20 cellular contexts compared by ENCODE assay signal in the genomic region with DNA sequence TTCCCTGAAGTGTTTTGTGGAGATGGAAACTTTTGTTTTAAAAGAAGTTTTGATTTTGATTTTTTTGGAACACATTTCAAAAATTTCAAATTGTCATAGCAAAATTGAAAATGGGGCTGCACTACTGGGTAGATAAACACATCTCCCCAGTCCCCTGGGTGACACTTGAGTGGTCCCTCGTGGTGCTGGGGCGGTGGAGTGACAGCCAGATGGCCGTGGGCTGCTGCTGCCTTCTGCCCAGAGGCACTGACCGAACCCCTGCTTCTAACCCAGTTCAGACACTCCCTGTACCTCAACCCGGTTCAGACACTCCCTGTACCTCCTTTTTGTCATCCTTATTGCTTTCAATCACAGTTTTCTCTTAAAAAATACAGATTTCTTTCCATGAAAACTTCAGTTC.
DNase-seq lines count a peak whose midpoint lies in the region; ATAC-seq and TF ChIP-seq lines count a peak whose summit lies in the region.
"Had no signal": no experiment of that assay in that cellular context is flagged by ENCODE, and none has a peak within 500 bp of the region (broad histone marks: within the 10 kb centered on the region; RNA-seq: fewer than 3 reads in every experiment).

No MANE protein-coding gene starts in this region.

- H4K20me1 ChIP-seq in SK-N-SH (ENCODE audit: insufficient read depth) (no peaks in the 10 kb centered on the region), osteoblast (ENCODE audit: insufficient read depth, low read length) (no peaks in the 10 kb centered on the region)

- H2BK12ac ChIP-seq in trophoblast cell (ENCODE audit: low read length), result no peak overlapping the region

- H3K4me3 Mint-ChIP-seq in stimulated activated memory B cell treated with anti-CD40 and anti-IgM and Interleukin-4, amounts not matched to agents 10 μg/mL and 1 μg/mL and 100 μg/mL, for 72 hours, result no peak overlapping the region
- H3K4me3 Mint-ChIP-seq: activated CD8-positive, alpha-beta memory T cell treated with anti-CD3 and anti-CD28 coated beads, Interleukin-2, amount 10 ng/mL, durations not matched to agents 7 days and 5 days; CD4-positive, alpha-beta memory T cell had no signal

- H2AFZ ChIP-seq in ACC112 (ENCODE audit: low read length, unreplicated experiment) (no peak overlapping the region), SK-N-SH (ENCODE audit: low read depth) (no peak overlapping the region), osteoblast (ENCODE audit: low read length) (no peak overlapping the region), trophoblast cell (ENCODE audit: insufficient read depth, low read length, poor library complexity) (no peak overlapping the region)

- no peaks in the 10 kb centered on the region for H3K9me3 Mint-ChIP-seq in stimulated activated memory B cell treated with anti-CD40 and anti-IgM and Interleukin-4, amounts not matched to agents 10 μg/mL and 1 μg/mL and 100 μg/mL, for 72 hours
- H3K9me3 Mint-ChIP-seq: CD4-positive, alpha-beta memory T cell had no signal

- H3K4me1 ChIP-seq in ACC112 (ENCODE audit: control insufficient read depth, insufficient read depth, low read length, unreplicated experiment) (peaks cover 13% of the 10 kb centered on the region), SK-N-SH (ENCODE audit: control insufficient read depth in 1 of 2, insufficient read depth in 2 of 2, low read depth in 1 of 2, low read length in 1 of 2) (peaks cover 13 to 19% of the 10 kb centered on the region in 2 experiments; a peak in 3 of 4 replicates), osteoblast (ENCODE audit: insufficient read depth, low read length) (peaks cover 21% of the 10 kb centered on the region), trophoblast cell (ENCODE audit: control insufficient read depth in 1 of 2, insufficient read depth in 2 of 2, low read length in 2 of 2) (no peaks in the 10 kb centered on the region)
- H3K4me1 ChIP-seq: foreskin keratinocyte had no signal

- H3K79me2 ChIP-seq in ACC112 (ENCODE audit: control insufficient read depth, insufficient read depth, low read length, unreplicated experiment) (no peaks in the 10 kb centered on the region), SK-N-SH (ENCODE audit: insufficient read depth) (peaks cover 15% of the 10 kb centered on the region; the same call in 1 of the 2 replicates), osteoblast (ENCODE audit: insufficient read depth, low read length) (peaks cover 13% of the 10 kb centered on the region), trophoblast cell (ENCODE audit: control insufficient read depth, insufficient read depth, low read length, poor library complexity) (no peaks in the 10 kb centered on the region)

- H3K27me3 Mint-ChIP-seq in stimulated activated memory B cell treated with anti-CD40 and anti-IgM and Interleukin-4, amounts not matched to agents 10 μg/mL and 1 μg/mL and 100 μg/mL, for 72 hours, result no peaks in the 10 kb centered on the region
- H3K27me3 Mint-ChIP-seq: activated CD8-positive, alpha-beta memory T cell treated with anti-CD3 and anti-CD28 coated beads, Interleukin-2, amount 10 ng/mL, durations not matched to agents 7 days and 5 days; CD4-positive, alpha-beta memory T cell had no signal

- no peak for ATAC-seq in HG02852 (IDR thresholded peaks at IDR 0.05; ENCODE audit: unreplicated experiment)
- no peak for ATAC-seq in stimulated activated memory B cell treated with anti-CD40 and anti-IgM and Interleukin-4, amounts not matched to agents 10 μg/mL and 1 μg/mL and 100 μg/mL, for 72 hours
- ATAC-seq: activated CD8-positive, alpha-beta memory T cell treated with anti-CD3 and anti-CD28 coated beads, Interleukin-2, amount 10 ng/mL, durations not matched to agents 7 days and 5 days; foreskin keratinocyte; K562; Right ventricle myocardium inferior had no signal

- no peak overlapping the region for H3K23ac ChIP-seq in trophoblast cell (ENCODE audit: low read length)

- no peak for TF ChIP-seq CTCF in SK-N-SH (IDR thresholded peaks at IDR 0.05)
- no peak for TF ChIP-seq CTCF in dorsolateral prefrontal cortex (IDR thresholded peaks at IDR 0.05 in 54 of 56, conservative IDR thresholded peaks at IDR 0.05 in 2 of 56; ENCODE audit: low read depth in 1 of 56, partially characterized antibody in 56 of 56)
- TF ChIP-seq CTCF in osteoblast (IDR thresholded peaks at IDR 0.05; ENCODE audit: extremely low read depth, low read depth, low read length), result no peak

- peak overlapping the region; percentile 68 for H3K4me2 ChIP-seq in SK-N-SH
- H3K4me2 ChIP-seq in osteoblast (ENCODE audit: insufficient read depth, low read length), result peak overlapping the region; percentile 58
- no peak overlapping the region for H3K4me2 ChIP-seq in trophoblast cell (ENCODE audit: low read length)

- no peak for TF ChIP-seq RAD21 in SK-N-SH (IDR thresholded peaks at IDR 0.05; ENCODE audit: low read length)

- no peak overlapping the region for H4K91ac ChIP-seq in trophoblast cell (ENCODE audit: low read depth, low read length)

- H3K4me3 ChIP-seq in ACC112 (ENCODE audit: low read depth, low read length), result no peak overlapping the region
- no peak overlapping the region for H3K4me3 ChIP-seq in SK-N-SH (ENCODE audit: low read depth in 2 of 2, low read length in 1 of 2)
- peak overlapping the region in 4 of 59 donors; percentile 1 to 34 (median 18) for H3K4me3 ChIP-seq in dorsolateral prefrontal cortex
- H3K4me3 ChIP-seq in osteoblast (ENCODE audit: insufficient read depth, low read length), result no peak overlapping the region
- no peak overlapping the region for H3K4me3 ChIP-seq in trophoblast cell (ENCODE audit: low read depth, low read length)
- H3K4me3 ChIP-seq: K562 had no signal

- H3K18ac ChIP-seq in trophoblast cell (ENCODE audit: low read length), result no peak overlapping the region

- H4K12ac ChIP-seq in trophoblast cell (ENCODE audit: low read depth, low read length), result no peak overlapping the region

- no peak overlapping the region for H3K27ac Mint-ChIP-seq in stimulated activated memory B cell treated with anti-CD40 and anti-IgM and Interleukin-4, amounts not matched to agents 10 μg/mL and 1 μg/mL and 100 μg/mL, for 72 hours
- H3K27ac Mint-ChIP-seq: activated CD8-positive, alpha-beta memory T cell treated with anti-CD3 and anti-CD28 coated beads, Interleukin-2, amount 10 ng/mL, durations not matched to agents 7 days and 5 days had no signal

- no peak overlapping the region for H3K14ac ChIP-seq in trophoblast cell (ENCODE audit: low read length)

- H3K9ac ChIP-seq in SK-N-SH (peak overlapping the region; percentile 55; the same call in 1 of the 2 replicates), trophoblast cell (ENCODE audit: low read length) (no peak overlapping the region)

- H3K36me3 ChIP-seq in ACC112 (ENCODE audit: insufficient read depth, low read length) (peaks cover 40% of the 10 kb centered on the region), SK-N-SH (replicated peaks in 1 of 2; ENCODE audit: control insufficient read depth in 1 of 2, insufficient read depth in 2 of 2, low read length in 1 of 2) (peaks cover 48 to 55% of the 10 kb centered on the region in 2 experiments), osteoblast (ENCODE audit: insufficient read depth, low read length) (peaks cover 53% of the 10 kb centered on the region), trophoblast cell (ENCODE audit: control insufficient read depth in 1 of 2, insufficient read depth in 2 of 2, low read length in 2 of 2) (peaks cover 18 to 29% of the 10 kb centered on the region in 2 experiments)

- WGBS in SK-N-SH (ENCODE audit: low lambda C conversion rate), result 76% methylated on average over 5 of the region's 5 CpGs
- WGBS in trophoblast cell (ENCODE audit: extremely low coverage, insufficient coverage, insufficient read length), result no CpG with 5 or more reads among the region's 5 CpGs

- H2AK5ac ChIP-seq in trophoblast cell (ENCODE audit: low read length), result no peak overlapping the region

- no peak for TF ChIP-seq EP300 in SK-N-SH (IDR thresholded peaks at IDR 0.05; ENCODE audit: borderline replicate concordance in 1 of 2, low read depth in 1 of 2, low read length in 1 of 2)

- CTCF ChIA-PET in SK-N-SH (lab: Yijun Ruan, JAX), result no interaction called here

- no peak overlapping the region for H4K8ac ChIP-seq in trophoblast cell (ENCODE audit: low read depth, low read length)

- DNase-seq in SK-N-SH (peak; percentile 27), dorsolateral prefrontal cortex (no peak), osteoblast (ENCODE audit: insufficient read length, low spot score, missing footprints) (no peak), NCI-H748 (lab: John Stamatoyannopoulos, UW; ENCODE audit: unreplicated experiment) (no peak), trophoblast cell (no peak)
- DNase-seq: activated CD8-positive, alpha-beta memory T cell treated with anti-CD3 and anti-CD28 coated beads, Interleukin-2, amount 10 ng/mL, durations not matched to agents 7 days and 5 days; activated effector memory CD4-positive, alpha-beta T cell treated with Interleukin-2 at 50 U/mL for 16 hours; CD4-positive, alpha-beta memory T cell; DMS79 treated with DMSO at 0.1 percent for 48 hours; foreskin keratinocyte; NCI-H2029 treated with DMSO at 0.1 percent for 48 hours; NCI-H526 treated with DMSO at 0.1 percent for 48 hours; occipital lobe; stimulated activated CD4-positive, alpha-beta T cell treated with anti-CD3 and anti-CD28 coated beads, Interleukin-4, amount 100 ng/mL, for 1 hour had no signal

- H3K36me3 Mint-ChIP-seq in stimulated activated memory B cell treated with anti-CD40 and anti-IgM and Interleukin-4, amounts not matched to agents 10 μg/mL and 1 μg/mL and 100 μg/mL, for 72 hours, result peaks cover 79% of the 10 kb centered on the region

- no peak overlapping the region for H2BK120ac ChIP-seq in trophoblast cell (ENCODE audit: insufficient read depth, low read length, poor library complexity)

- H3K9me2 ChIP-seq in SK-N-SH, result no peaks in the 10 kb centered on the region

- POLR2A ChIA-PET in SK-N-SH (lab: Yijun Ruan, JAX), result no interaction called here

- no peak overlapping the region for H3K4ac ChIP-seq in trophoblast cell (ENCODE audit: low read depth, low read length)

- intact Hi-C loops in dorsolateral prefrontal cortex (cut with DNase I), result loop anchor here in 1 of 2 donors (5.0 kb wide), 1 partner anchor 36 kb away; no protein-coding TSS in a partner anchor

- peaks cover 32% of the 10 kb centered on the region for H3F3A ChIP-seq in SK-N-SH (replicated peaks; ENCODE audit: insufficient read depth)

- H2BK5ac ChIP-seq in trophoblast cell (ENCODE audit: low read depth, low read length, poor library complexity), result no peak overlapping the region

- H3K27ac ChIP-seq in ACC112 (ENCODE audit: low read depth, low read length) (peak overlapping the region; percentile 56), SK-N-SH (ENCODE audit: low read depth in 2 of 2, low read length in 1 of 2) (peak overlapping the region; percentile 71 to 82; a peak in 3 of 4 replicates), dorsolateral prefrontal cortex (peak overlapping the region in 58 of 59 donors; percentile 24 to 94 (median 87)), osteoblast (ENCODE audit: low read depth, low read length) (peak overlapping the region; percentile 84), trophoblast cell (ENCODE audit: low read depth, low read length) (no peak overlapping the region)
- H3K27ac ChIP-seq: foreskin keratinocyte, HL-60 had no signal

- no peaks in the 10 kb centered on the region for H3K9me3 ChIP-seq in SK-N-SH
- H3K9me3 ChIP-seq in osteoblast (ENCODE audit: low read depth, low read length), result no peaks in the 10 kb centered on the region
- H3K9me3 ChIP-seq in trophoblast cell (ENCODE audit: insufficient read depth, low read depth, low read length), result no peaks in the 10 kb centered on the region

- no peaks in the 10 kb centered on the region for H3K27me3 ChIP-seq in ACC112 (ENCODE audit: insufficient read depth, low read length)
- H3K27me3 ChIP-seq in SK-N-SH (ENCODE audit: insufficient read depth), result no peaks in the 10 kb centered on the region
- no peaks in the 10 kb centered on the region for H3K27me3 ChIP-seq in dorsolateral prefrontal cortex
- no peaks in the 10 kb centered on the region for H3K27me3 ChIP-seq in osteoblast (ENCODE audit: insufficient read depth, low read length)
- H3K27me3 ChIP-seq in trophoblast cell (ENCODE audit: insufficient read depth, low read length), result no peaks in the 10 kb centered on the region
- H3K27me3 ChIP-seq: foreskin keratinocyte had no signal

- peaks cover 37% of the 10 kb centered on the region for H3K4me1 Mint-ChIP-seq in stimulated activated memory B cell treated with anti-CD40 and anti-IgM and Interleukin-4, amounts not matched to agents 10 μg/mL and 1 μg/mL and 100 μg/mL, for 72 hours

- no peaks in the 10 kb centered on the region for H3K79me1 ChIP-seq in trophoblast cell (ENCODE audit: low read length)
